In genomic region chr1:151936203-151936602, GRCh38 we compare ENCODE assay signal across 2 cellular contexts.
TF ChIP-seq lines count a peak whose summit lies in the region.

No MANE protein-coding gene starts in this region.

TF ChIP-seq in SK-N-SH, 30 proteins besides CTCF, POLR2A, EP300 and RAD21 (continued from another document):
- no peak for TF ChIP-seq CHD2 (IDR thresholded peaks at IDR 0.05; ENCODE audit: low read length, partially characterized antibody)
- TF ChIP-seq GATA2 (CRISPR knock-in tag; IDR thresholded peaks at IDR 0.05), result no peak
- TF ChIP-seq IRF3 (IDR thresholded peaks at IDR 0.05; ENCODE audit: low read depth, low read length), result no peak
- no peak for TF ChIP-seq FOXJ3 (CRISPR knock-in tag; IDR thresholded peaks at IDR 0.05)
- TF ChIP-seq POLR2AphosphoS5 (IDR thresholded peaks at IDR 0.05; ENCODE audit: low read depth, low read length), result no peak
- TF ChIP-seq SMC3 (IDR thresholded peaks at IDR 0.05; ENCODE audit: low read depth, low read length), result no peak
- TF ChIP-seq TEAD4 (IDR thresholded peaks at IDR 0.05; ENCODE audit: borderline replicate concordance, insufficient read depth), result no peak
- no peak for TF ChIP-seq TCF12 (IDR thresholded peaks at IDR 0.05)
- no peak for TF ChIP-seq NFIC (IDR thresholded peaks at IDR 0.05; ENCODE audit: borderline replicate concordance)

TF ChIP-seq in SK-N-SH treated with all-trans-retinoic acid at 6 μM for 48 hours, 23 proteins besides CTCF, POLR2A, EP300 and RAD21 (continued from another document):
- TF ChIP-seq POU6F1 (CRISPR knock-in tag; IDR thresholded peaks at IDR 0.05; ENCODE audit: borderline replicate concordance, low read depth) (no peak), GLIS3 (CRISPR knock-in tag; IDR thresholded peaks at IDR 0.05) (no peak), SNAI2 (CRISPR knock-in tag; IDR thresholded peaks at IDR 0.05) (no peak), CSDC2 (CRISPR knock-in tag; IDR thresholded peaks at IDR 0.05) (no peak), CSRNP3 (CRISPR knock-in tag; IDR thresholded peaks at IDR 0.05) (no peak), TSHZ2 (CRISPR knock-in tag; IDR thresholded peaks at IDR 0.05) (no peak), ESRRG (CRISPR knock-in tag; IDR thresholded peaks at IDR 0.05) (no peak)
TF ChIP-seq in SK-N-SH treated with all-trans-retinoic acid at 6 μM for 48 hours: peak in this region for 0.
